Comparison of ENCODE assay signal across 8 cellular contexts in the genomic region with DNA sequence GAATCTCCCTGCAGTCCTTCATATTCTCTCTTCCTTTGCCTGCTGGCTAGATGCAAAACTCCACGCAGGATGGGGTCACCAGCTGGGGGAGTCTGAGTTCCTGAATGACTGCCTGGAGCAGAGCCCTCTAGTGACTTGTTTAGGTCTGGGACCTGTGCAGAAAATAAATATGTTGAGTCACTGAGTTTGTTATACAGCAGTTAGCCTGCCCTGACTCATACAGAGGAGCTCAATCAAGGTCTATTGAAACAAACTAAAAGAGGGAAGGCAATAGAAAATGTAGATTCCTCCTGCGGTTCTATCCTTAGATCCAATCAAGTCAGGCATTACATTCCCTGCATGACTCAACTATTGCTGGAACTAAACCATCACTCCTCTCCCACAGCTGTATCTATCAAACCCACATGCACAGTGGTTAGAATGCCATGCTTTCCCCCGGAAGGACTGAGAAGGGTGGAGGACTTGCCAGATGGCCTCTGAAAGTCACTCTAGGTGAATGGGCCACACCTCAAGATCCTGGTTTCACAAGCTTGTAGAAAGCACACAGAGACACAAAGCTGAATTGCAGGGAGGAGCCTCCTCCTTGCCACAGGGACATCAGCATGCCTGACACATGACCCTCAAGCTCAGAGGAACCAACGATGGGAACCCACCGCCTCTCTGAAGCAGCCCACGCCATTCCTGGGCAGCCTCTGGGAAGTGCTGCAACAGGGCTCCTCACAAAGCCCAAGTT.
DNase-seq lines count a peak whose midpoint lies in the region; ATAC-seq and TF ChIP-seq lines count a peak whose summit lies in the region.

No MANE protein-coding gene starts in this region.

- TF ChIP-seq CTCF in thyroid gland (IDR thresholded peaks at IDR 0.05) = no peak

- 79 to 91% methylated on average over 6 of the region's 6 CpGs for WGBS in thyroid gland, 2 donors

- TF ChIP-seq POLR2A in thyroid gland (IDR thresholded peaks at IDR 0.05) = no peak

- intact Hi-C loops in thyroid gland (cut with DNase I) = no loop called here

- no peaks in the 10 kb centered on the region for H3K4me1 ChIP-seq in thyroid gland

- peaks cover 15% of the 10 kb centered on the region for H3K27me3 Mint-ChIP-seq in activated T-helper 17 cell treated with anti-CD3 and anti-CD28 coated beads, Interleukin-2, amount 50 U/mL, for 72 hours
- H3K27me3 Mint-ChIP-seq in stimulated activated memory B cell treated with anti-CD40 and anti-IgM and Interleukin-4, amounts not matched to agents 10 μg/mL and 1 μg/mL and 100 μg/mL, for 72 hours = peaks cover 82% of the 10 kb centered on the region

- H3K9me3 ChIP-seq in thyroid gland = no peaks in the 10 kb centered on the region

- no peak overlapping the region for H3K4me3 Mint-ChIP-seq in activated T-helper 17 cell treated with anti-CD3 and anti-CD28 coated beads, Interleukin-2, amount 50 U/mL, for 72 hours
- no peak overlapping the region for H3K4me3 Mint-ChIP-seq in stimulated activated memory B cell treated with anti-CD40 and anti-IgM and Interleukin-4, amounts not matched to agents 10 μg/mL and 1 μg/mL and 100 μg/mL, for 72 hours

- no peaks in the 10 kb centered on the region for H3K36me3 ChIP-seq in thyroid gland

- no peak for TF ChIP-seq EP300 in Ishikawa (IDR thresholded peaks at IDR 0.05; ENCODE audit: borderline replicate concordance)

- DNase-seq in EH (ENCODE audit: low read depth) = peak; percentile 96
- DNase-seq in myocyte (ENCODE audit: low read depth) = peak; percentile 82
- no peak for DNase-seq in thyroid gland

- H3K36me3 Mint-ChIP-seq in activated T-helper 17 cell treated with anti-CD3 and anti-CD28 coated beads, Interleukin-2, amount 50 U/mL, for 72 hours (ENCODE audit: low read depth) = no peaks in the 10 kb centered on the region
- H3K36me3 Mint-ChIP-seq in stimulated activated memory B cell treated with anti-CD40 and anti-IgM and Interleukin-4, amounts not matched to agents 10 μg/mL and 1 μg/mL and 100 μg/mL, for 72 hours = no peaks in the 10 kb centered on the region

- peak; percentile 79 for ATAC-seq in activated T-helper 17 cell treated with anti-CD3 and anti-CD28 coated beads, Interleukin-2, amount 50 U/mL, for 72 hours (replicated peaks)
- ATAC-seq in GM18907 (IDR thresholded peaks at IDR 0.05; ENCODE audit: unreplicated experiment) = no peak
- no peak for ATAC-seq in HG03097 (IDR thresholded peaks at IDR 0.05; ENCODE audit: low FRiP score, unreplicated experiment)
- no peak for ATAC-seq in stimulated activated memory B cell treated with anti-CD40 and anti-IgM and Interleukin-4, amounts not matched to agents 10 μg/mL and 1 μg/mL and 100 μg/mL, for 72 hours

- no peak overlapping the region for H3K27ac ChIP-seq in thyroid gland

- H3K4me3 ChIP-seq in thyroid gland (replicated peaks in 1 of 3) = no peak overlapping the region

- no peaks in the 10 kb centered on the region for H3K27me3 ChIP-seq in thyroid gland

- no peaks in the 10 kb centered on the region for H3K9me3 Mint-ChIP-seq in activated T-helper 17 cell treated with anti-CD3 and anti-CD28 coated beads, Interleukin-2, amount 50 U/mL, for 72 hours
- H3K9me3 Mint-ChIP-seq in stimulated activated memory B cell treated with anti-CD40 and anti-IgM and Interleukin-4, amounts not matched to agents 10 μg/mL and 1 μg/mL and 100 μg/mL, for 72 hours = no peaks in the 10 kb centered on the region

- peak; percentile 33; the same call in 1 of the 2 replicates for TF ChIP-seq RAD21 in Ishikawa (IDR thresholded peaks at IDR 0.05; ENCODE audit: low read depth)

- H3K27ac Mint-ChIP-seq in activated T-helper 17 cell treated with anti-CD3 and anti-CD28 coated beads, Interleukin-2, amount 50 U/mL, for 72 hours = peak overlapping the region; percentile 29
- H3K27ac Mint-ChIP-seq in stimulated activated memory B cell treated with anti-CD40 and anti-IgM and Interleukin-4, amounts not matched to agents 10 μg/mL and 1 μg/mL and 100 μg/mL, for 72 hours = no peak overlapping the region

- H3K4me1 Mint-ChIP-seq in activated T-helper 17 cell treated with anti-CD3 and anti-CD28 coated beads, Interleukin-2, amount 50 U/mL, for 72 hours = peaks cover 4% of the 10 kb centered on the region
- H3K4me1 Mint-ChIP-seq in stimulated activated memory B cell treated with anti-CD40 and anti-IgM and Interleukin-4, amounts not matched to agents 10 μg/mL and 1 μg/mL and 100 μg/mL, for 72 hours = peaks cover 14% of the 10 kb centered on the region

TF ChIP-seq in Ishikawa, 13 proteins besides CTCF, POLR2A, EP300 and RAD21:
- no peak for TF ChIP-seq CREB1 (IDR thresholded peaks at IDR 0.05; ENCODE audit: low read depth)
- TF ChIP-seq ZBTB7A (IDR thresholded peaks at IDR 0.05; ENCODE audit: low read depth) = no peak
- no peak for TF ChIP-seq TCF12 (IDR thresholded peaks at IDR 0.05; ENCODE audit: low read depth)
- TF ChIP-seq, protein P1, sequence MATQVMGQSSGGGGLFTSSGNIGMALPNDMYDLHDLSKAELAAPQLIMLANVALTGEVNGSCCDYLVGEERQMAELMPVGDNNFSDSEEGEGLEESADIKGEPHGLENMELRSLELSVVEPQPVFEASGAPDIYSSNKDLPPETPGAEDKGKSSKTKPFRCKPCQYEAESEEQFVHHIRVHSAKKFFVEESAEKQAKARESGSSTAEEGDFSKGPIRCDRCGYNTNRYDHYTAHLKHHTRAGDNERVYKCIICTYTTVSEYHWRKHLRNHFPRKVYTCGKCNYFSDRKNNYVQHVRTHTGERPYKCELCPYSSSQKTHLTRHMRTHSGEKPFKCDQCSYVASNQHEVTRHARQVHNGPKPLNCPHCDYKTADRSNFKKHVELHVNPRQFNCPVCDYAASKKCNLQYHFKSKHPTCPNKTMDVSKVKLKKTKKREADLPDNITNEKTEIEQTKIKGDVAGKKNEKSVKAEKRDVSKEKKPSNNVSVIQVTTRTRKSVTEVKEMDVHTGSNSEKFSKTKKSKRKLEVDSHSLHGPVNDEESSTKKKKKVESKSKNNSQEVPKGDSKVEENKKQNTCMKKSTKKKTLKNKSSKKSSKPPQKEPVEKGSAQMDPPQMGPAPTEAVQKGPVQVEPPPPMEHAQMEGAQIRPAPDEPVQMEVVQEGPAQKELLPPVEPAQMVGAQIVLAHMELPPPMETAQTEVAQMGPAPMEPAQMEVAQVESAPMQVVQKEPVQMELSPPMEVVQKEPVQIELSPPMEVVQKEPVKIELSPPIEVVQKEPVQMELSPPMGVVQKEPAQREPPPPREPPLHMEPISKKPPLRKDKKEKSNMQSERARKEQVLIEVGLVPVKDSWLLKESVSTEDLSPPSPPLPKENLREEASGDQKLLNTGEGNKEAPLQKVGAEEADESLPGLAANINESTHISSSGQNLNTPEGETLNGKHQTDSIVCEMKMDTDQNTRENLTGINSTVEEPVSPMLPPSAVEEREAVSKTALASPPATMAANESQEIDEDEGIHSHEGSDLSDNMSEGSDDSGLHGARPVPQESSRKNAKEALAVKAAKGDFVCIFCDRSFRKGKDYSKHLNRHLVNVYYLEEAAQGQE (IDR thresholded peaks at IDR 0.05; ENCODE audit: low read depth) = no peak
- no peak for TF ChIP-seq CEBPB (IDR thresholded peaks at IDR 0.05)
- TF ChIP-seq, protein P2, sequence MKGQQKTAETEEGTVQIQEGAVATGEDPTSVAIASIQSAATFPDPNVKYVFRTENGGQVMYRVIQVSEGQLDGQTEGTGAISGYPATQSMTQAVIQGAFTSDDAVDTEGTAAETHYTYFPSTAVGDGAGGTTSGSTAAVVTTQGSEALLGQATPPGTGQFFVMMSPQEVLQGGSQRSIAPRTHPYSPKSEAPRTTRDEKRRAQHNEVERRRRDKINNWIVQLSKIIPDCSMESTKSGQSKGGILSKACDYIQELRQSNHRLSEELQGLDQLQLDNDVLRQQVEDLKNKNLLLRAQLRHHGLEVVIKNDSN (IDR thresholded peaks at IDR 0.05) = no peak
- no peak for TF ChIP-seq FOXM1 (IDR thresholded peaks at IDR 0.05; ENCODE audit: borderline replicate concordance, low read depth)
- TF ChIP-seq TAF1 (IDR thresholded peaks at IDR 0.05; ENCODE audit: low read depth) = no peak
- no peak for TF ChIP-seq YY1 (IDR thresholded peaks at IDR 0.05; ENCODE audit: low read depth)
- TF ChIP-seq NFIC (IDR thresholded peaks at IDR 0.05) = no peak
- TF ChIP-seq, protein P3, sequence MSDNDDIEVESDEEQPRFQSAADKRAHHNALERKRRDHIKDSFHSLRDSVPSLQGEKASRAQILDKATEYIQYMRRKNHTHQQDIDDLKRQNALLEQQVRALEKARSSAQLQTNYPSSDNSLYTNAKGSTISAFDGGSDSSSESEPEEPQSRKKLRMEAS (IDR thresholded peaks at IDR 0.05) = no peak
- no peak for TF ChIP-seq TEAD4 (IDR thresholded peaks at IDR 0.05)

Comparison
In these comparisons a context has a peak if more than half of its experiments do, and no peak if none do; other contexts are left out.
1. DNase-seq: peak in EH (single experiment) and myocyte (single experiment); none in thyroid gland (0 of 2).